In genomic region chr12:71746983-71747611, GRCh38 we compare ENCODE assay signal across 8 cellular contexts. TPM values are rescaled to one million over a fixed set of nuclear protein-coding genes. Genes with fewer than 3 reads are reported as not detected.
A peak's percentile ranks its signal among the peaks of the same experiment; 100 is the strongest.
DNase-seq lines count a peak whose midpoint lies in the region; ATAC-seq and TF ChIP-seq lines count a peak whose summit lies in the region.

No MANE protein-coding gene starts in this region.

- peak; percentile 79 for DNase-seq in SIG-M5 treated with dmso at 0.1 percent for 504 hours (lab: John Stamatoyannopoulos, UW; ENCODE audit: unreplicated experiment)
- DNase-seq in SIG-M5 (lab: John Stamatoyannopoulos, UW) = no peak
- peak; percentile 83 for DNase-seq in LoVo (ENCODE audit: low spot score)
- peak; percentile 15 to 72 for DNase-seq in SJCRH30
- peak; percentile 32 for DNase-seq in activated naive CD8-positive, alpha-beta T cell treated with anti-CD3 and anti-CD28 coated beads, Interleukin-2, amount 50 U/mL, for 24 hours
- DNase-seq in left cardiac atrium = no peak
- DNase-seq in retina = peak; percentile 56

- intact Hi-C loops in left cardiac atrium (cut with DNase I) = loop anchor here (5.0 to 10.0 kb wide), 2 partner anchors 52 to 330 kb away; no protein-coding TSS in a partner anchor

- H3K27me3 ChIP-seq in SJCRH30 = no peaks in the 10 kb centered on the region

- H3K27ac ChIP-seq in HEK293 (ENCODE audit: extremely low read depth, low read depth, low read length) (no peak overlapping the region), SJCRH30 (no peak overlapping the region)

- H3K4me1 ChIP-seq in HEK293 (ENCODE audit: control insufficient read depth, insufficient read depth, low read length) = no peaks in the 10 kb centered on the region
- 0 out of 2 replicates have a peak, but pooled peaks cover 2% of the 10 kb centered on the region for H3K4me1 ChIP-seq in SJCRH30

- H3K27ac Mint-ChIP-seq in activated naive CD8-positive, alpha-beta T cell treated with anti-CD3 and anti-CD28 coated beads, Interleukin-2, amount 50 U/mL, for 24 hours = no peak overlapping the region

- no peak overlapping the region for H3K4me3 ChIP-seq in HEK293 (ENCODE audit: low read depth, low read length)
- no peak overlapping the region for H3K4me3 ChIP-seq in SJCRH30

- no peaks in the 10 kb centered on the region for H3K9me3 Mint-ChIP-seq in activated naive CD8-positive, alpha-beta T cell treated with anti-CD3 and anti-CD28 coated beads, Interleukin-2, amount 50 U/mL, for 24 hours

- no peaks in the 10 kb centered on the region for H3K4me1 Mint-ChIP-seq in activated naive CD8-positive, alpha-beta T cell treated with anti-CD3 and anti-CD28 coated beads, Interleukin-2, amount 50 U/mL, for 24 hours

- peak; percentile 25; the same call in 1 of the 2 replicates for TF ChIP-seq CTCF in HEK293 (tag by site-specific recombination; IDR thresholded peaks at IDR 0.05)

- peak; percentile 78 for ATAC-seq in activated naive CD8-positive, alpha-beta T cell treated with anti-CD3 and anti-CD28 coated beads, Interleukin-2, amount 50 U/mL, for 24 hours
- ATAC-seq in left cardiac atrium = peak; percentile 78 to 86

- POLR2A ChIA-PET in HEK293 (lab: Yijun Ruan, JAX) = interaction anchor here (0.6 to 1.6 kb wide), 4 partner anchors 61 to 260 kb away, joined by 3 to 10 read pairs (median 6); partner anchors contain the start of genes THAP2 and TMEM19

- CTCF ChIA-PET in HEK293 (lab: Yijun Ruan, JAX) = interaction anchor here (0.6 to 5.5 kb wide), 47 partner anchors 9 to 988 kb away, joined by 3 to 63 read pairs (median 4); partner anchors contain the start of genes THAP2, TMEM19, TPH2 and ZFC3H1

- no peak overlapping the region for H3K4me3 Mint-ChIP-seq in activated naive CD8-positive, alpha-beta T cell treated with anti-CD3 and anti-CD28 coated beads, Interleukin-2, amount 50 U/mL, for 24 hours

- no peaks in the 10 kb centered on the region for H3K36me3 ChIP-seq in HEK293 (ENCODE audit: control insufficient read depth in 2 of 2, insufficient read depth in 1 of 2, low read length in 2 of 2)
- no peaks in the 10 kb centered on the region for H3K36me3 ChIP-seq in SJCRH30

- no peaks in the 10 kb centered on the region for H3K36me3 Mint-ChIP-seq in activated naive CD8-positive, alpha-beta T cell treated with anti-CD3 and anti-CD28 coated beads, Interleukin-2, amount 50 U/mL, for 24 hours (ENCODE audit: low read depth)

- peaks cover 17% of the 10 kb centered on the region for H3K27me3 Mint-ChIP-seq in activated naive CD8-positive, alpha-beta T cell treated with anti-CD3 and anti-CD28 coated beads, Interleukin-2, amount 50 U/mL, for 24 hours

- H3K9me3 ChIP-seq in HEK293 (ENCODE audit: control insufficient read depth, insufficient read depth, low read depth, low read length) (no peaks in the 10 kb centered on the region), SJCRH30 (replicated peaks) (no peaks in the 10 kb centered on the region)

TF ChIP-seq in HEK293, 187 proteins besides CTCF, POLR2A, EP300 and RAD21:
- peak; percentile 63 for TF ChIP-seq ZNF335 (tag by site-specific recombination; conservative IDR thresholded peaks at IDR 0.05)
- TF ChIP-seq YY1 (tag by site-specific recombination; IDR thresholded peaks at IDR 0.05) = 0 out of 2 replicates have a peak, but pooled peaks have one; percentile 20
- no peak for TF ChIP-seq ZNF169 (tag by site-specific recombination; IDR thresholded peaks at IDR 0.05)
- peak; percentile 89 for TF ChIP-seq ZNF654 (tag by site-specific recombination; IDR thresholded peaks at IDR 0.05; ENCODE audit: low read depth)

RNA-seq across cellular contexts. Expression of gene RAB21, which starts 7.6 kb away (rescaled TPM):
- total RNA-seq in SJCRH30 (2014; rRNA removed; shearing (Covaris generic)) = 32.3 and 34.5 TPM in 2 replicates
- 100 to 1,000 TPM in 1 of 2 donors, 10 to 100 TPM in 1; 95.7 to 117 TPM for total RNA-seq in left cardiac atrium

Comparison
In these comparisons a context has a peak if more than half of its experiments do, and no peak if none do; other contexts are left out.
1. DNase-seq: peak in SIG-M5 treated with dmso at 0.1 percent for 504 hours (single experiment), LoVo (single experiment), SJCRH30 (2 of 2), activated naive CD8-positive, alpha-beta T cell treated with anti-CD3 and anti-CD28 coated beads, Interleukin-2, amount 50 U/mL, for 24 hours (single experiment) and retina (single experiment); none in SIG-M5 (single experiment) and left cardiac atrium (single experiment).